ENCODE assay signal across 11 cellular contexts in the genomic region with DNA sequence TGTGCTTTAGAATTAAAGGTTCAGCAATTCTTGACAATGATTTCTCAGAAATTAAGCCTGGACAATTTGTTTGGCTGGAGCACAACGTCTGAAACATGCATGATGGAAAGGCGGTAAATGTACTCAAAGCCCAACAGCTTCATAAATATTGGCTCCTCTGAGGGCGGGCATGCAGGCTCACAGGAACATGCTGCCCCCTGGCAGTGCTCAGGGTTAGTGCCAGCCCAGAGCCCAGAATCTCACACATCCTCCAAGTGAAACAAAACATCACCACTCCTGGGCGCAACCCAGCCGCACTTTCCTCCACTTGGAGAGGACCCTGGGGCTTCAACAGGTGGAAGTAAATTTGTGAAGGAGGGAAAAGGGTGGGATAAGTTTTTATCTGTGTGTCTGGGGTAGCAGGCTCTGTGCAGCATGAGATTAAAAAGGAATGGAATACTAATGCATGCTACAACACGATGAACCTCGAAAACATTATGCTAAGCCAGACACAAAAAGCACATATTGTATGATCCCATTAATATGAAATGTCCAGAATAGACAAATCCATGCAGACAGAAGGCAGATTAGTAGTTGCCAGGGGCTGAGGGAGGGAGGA. TPM values are rescaled to one million over a fixed set of nuclear protein-coding genes. Genes with fewer than 3 reads are reported as not detected.
DNase-seq lines count a peak whose midpoint lies in the region; ATAC-seq and TF ChIP-seq lines count a peak whose summit lies in the region.
"Had no signal": no experiment of that assay in that cellular context is flagged by ENCODE, and none has a peak within 500 bp of the region (broad histone marks: within the 10 kb centered on the region; RNA-seq: fewer than 3 reads in every experiment).

No MANE protein-coding gene starts in this region.

- no peak overlapping the region for H2AFZ ChIP-seq in PC-3 (ENCODE audit: low read length)

- intact Hi-C loops in PC-3 (cut with micrococcal nuclease): no loop called here

- CTCF ChIA-PET in PC-3 (lab: Charles Lee): no interaction called here

- H3K79me2 ChIP-seq in PC-3 (ENCODE audit: low read length): no peaks in the 10 kb centered on the region

- DNase-seq in ACHN: peak; percentile 26
- peak; percentile 28 for DNase-seq in PC-3
- peak; percentile 31 for DNase-seq in left kidney (ENCODE audit: low read depth, low spot score)
- no peak for DNase-seq in effector memory CD4-positive, alpha-beta T cell
- DNase-seq in activated CD8-positive, alpha-beta memory T cell treated with anti-CD3 and anti-CD28 coated beads for 24 hours: no peak
- DNase-seq: activated CD4-positive, alpha-beta memory T cell treated with anti-CD3 and anti-CD28 coated beads, Interleukin-2, amount 10 ng/mL, durations not matched to agents 7 days and 5 days; DMS79 had no signal

- no peaks in the 10 kb centered on the region for H3K36me3 ChIP-seq in PC-3 (ENCODE audit: low read depth, low read length)
- H3K36me3 ChIP-seq in effector memory CD4-positive, alpha-beta T cell (ENCODE audit: control insufficient read depth, insufficient read depth, low read length): no peaks in the 10 kb centered on the region

- H3K4me1 ChIP-seq in PC-3 (ENCODE audit: insufficient read depth, low read length): no peaks in the 10 kb centered on the region
- H3K4me1 ChIP-seq in effector memory CD4-positive, alpha-beta T cell (ENCODE audit: control insufficient read depth, insufficient read depth, low read length, poor library complexity, severe bottlenecking): no peaks in the 10 kb centered on the region

- BruUV-seq in PC-3 (replicated peaks; lab: Mats Ljungman, UMichigan): no TSS peak

- H3K27me3 ChIP-seq in PC-3 (ENCODE audit: low read length): peaks cover 35% of the 10 kb centered on the region
- no peaks in the 10 kb centered on the region for H3K27me3 ChIP-seq in effector memory CD4-positive, alpha-beta T cell (replicated peaks; ENCODE audit: control insufficient read depth, insufficient read depth, low read length, poor library complexity, severe bottlenecking)

- H3F3A ChIP-seq in PC-3 (ENCODE audit: low read length, unreplicated experiment): no peaks in the 10 kb centered on the region

- POLR2A ChIA-PET in PC-3 (lab: Charles Lee; ENCODE audit: unreplicated experiment): no interaction called here

- in situ Hi-C loops in ACHN (cut with HindIII; ENCODE audit: low pct_ligation_motif_present, low pct_unique_long_range_greater_than_20kb, low sequenced_read_pairs): no loop called here

- ATAC-seq in PC-3 (peak; percentile 31; the same call in 1 of the 2 replicates), GM18873 (IDR thresholded peaks at IDR 0.05; ENCODE audit: low FRiP score, unreplicated experiment) (no peak), HG02759 (IDR thresholded peaks at IDR 0.05; ENCODE audit: unreplicated experiment) (no peak)
- ATAC-seq: natural killer cell treated with Interleukin-12 subunit alpha and Interleukin-12 subunit beta and Interleukin-15 and Interleukin-18, amount 100 ng/mL, for 72 hours had no signal

- H3K4me3 ChIP-seq in PC-3 (ENCODE audit: low read length): no peak overlapping the region
- no peak overlapping the region for H3K4me3 ChIP-seq in effector memory CD4-positive, alpha-beta T cell (ENCODE audit: insufficient read depth, low read depth, low read length, poor library complexity, severe bottlenecking)

- no peak overlapping the region for H3K27ac ChIP-seq in PC-3 (ENCODE audit: low read length)
- H3K27ac ChIP-seq in effector memory CD4-positive, alpha-beta T cell (ENCODE audit: insufficient read depth, low read length, poor library complexity, severe bottlenecking): no peak overlapping the region

- H3K9me3 ChIP-seq in PC-3 (ENCODE audit: low read length): no peaks in the 10 kb centered on the region
- no peaks in the 10 kb centered on the region for H3K9me3 ChIP-seq in effector memory CD4-positive, alpha-beta T cell (ENCODE audit: control insufficient read depth, low read length)

- H3K9ac ChIP-seq in PC-3 (ENCODE audit: low read length): no peak overlapping the region

- no peaks in the 10 kb centered on the region for H4K20me1 ChIP-seq in PC-3 (ENCODE audit: low read length)

- 0 out of 2 replicates have a peak, but pooled peaks have one; percentile 12 for TF ChIP-seq CTCF in GM12874 (IDR thresholded peaks at IDR 0.05; ENCODE audit: insufficient read depth, low read depth, low read length)
- TF ChIP-seq CTCF in PC-3 (conservative IDR thresholded peaks at IDR 0.05; ENCODE audit: low read depth, low read length): peak; percentile 51

- no peaks in the 10 kb centered on the region for H3K9me2 ChIP-seq in PC-3 (replicated peaks; ENCODE audit: low read length)

- no peak overlapping the region for H3K4me2 ChIP-seq in PC-3 (ENCODE audit: low read length)

RNA-seq across cellular contexts. Expression of gene PTPRT, which starts 54.1 kb away (rescaled TPM):
- total RNA-seq in PC-3 (2014; rRNA removed): not detected in 2 replicates
- total RNA-seq: activated CD4-positive, alpha-beta memory T cell treated with anti-CD3 and anti-CD28 coated beads, Interleukin-2, amount 10 ng/mL, durations not matched to agents 7 days and 5 days; natural killer cell treated with Interleukin-12 subunit alpha and Interleukin-12 subunit beta and Interleukin-15 and Interleukin-18, amount 100 ng/mL, for 72 hours had no signal

Comparison
In these comparisons a context has a peak if more than half of its experiments do, and no peak if none do; other contexts are left out.
1. DNase-seq: peak in ACHN (single experiment), PC-3 (single experiment) and left kidney (single experiment); none in effector memory CD4-positive, alpha-beta T cell (0 of 3) and activated CD8-positive, alpha-beta memory T cell treated with anti-CD3 and anti-CD28 coated beads for 24 hours (single experiment).